ENCODE assay signal across 8 cellular contexts in genomic region chr9:127786773-127787123, GRCh38. TPM values are rescaled to one million over a fixed set of nuclear protein-coding genes. Genes with fewer than 3 reads are reported as not detected.
DNase-seq lines count a peak whose midpoint lies in the region; ATAC-seq and TF ChIP-seq lines count a peak whose summit lies in the region.

No MANE protein-coding gene starts in this region.

- TF ChIP-seq CTCF in LNCAP (IDR thresholded peaks at IDR 0.05) (peak; percentile 63), nephron (IDR thresholded peaks at IDR 0.05; ENCODE audit: unreplicated experiment in 3 of 3) (peak; percentile 36 to 55 (median 39))

- H3K9me3 ChIP-seq in BLaER1 = no peaks in the 10 kb centered on the region

- H3K4me1 ChIP-seq in BLaER1 = peaks cover 79% of the 10 kb centered on the region

- ATAC-seq in HG02870 (IDR thresholded peaks at IDR 0.05; ENCODE audit: unreplicated experiment) = no peak

- H3K27ac Mint-ChIP-seq in dendritic cell treated with granulocyte-macrophage colony-stimulating factor and Interleukin-4, amounts not matched to agents 40 ng/mL and 50 ng/mL, for 4 days = peak overlapping the region; percentile 83
- peak overlapping the region; percentile 75 to 93 (median 91) for H3K27ac Mint-ChIP-seq in nephron

- H3K4me1 Mint-ChIP-seq in dendritic cell treated with granulocyte-macrophage colony-stimulating factor and Interleukin-4, amounts not matched to agents 40 ng/mL and 50 ng/mL, for 4 days (ENCODE audit: low read depth) = peaks cover 66% of the 10 kb centered on the region
- H3K4me1 Mint-ChIP-seq in nephron = peaks cover 8% of the 10 kb centered on the region

- no peaks in the 10 kb centered on the region for H3K9me3 Mint-ChIP-seq in dendritic cell treated with granulocyte-macrophage colony-stimulating factor and Interleukin-4, amounts not matched to agents 40 ng/mL and 50 ng/mL, for 4 days
- no peaks in the 10 kb centered on the region for H3K9me3 Mint-ChIP-seq in nephron

- peak overlapping the region; percentile 97 for H3K4me3 Mint-ChIP-seq in dendritic cell treated with granulocyte-macrophage colony-stimulating factor and Interleukin-4, amounts not matched to agents 40 ng/mL and 50 ng/mL, for 4 days
- H3K4me3 Mint-ChIP-seq in nephron = peak overlapping the region; percentile 96 to 98 (median 97)

- H3K27me3 ChIP-seq in BLaER1 = no peaks in the 10 kb centered on the region

- H3K36me3 ChIP-seq in BLaER1 = peaks cover 49% of the 10 kb centered on the region

- peaks cover 55% of the 10 kb centered on the region for H4K20me1 ChIP-seq in BLaER1

- H3K27me3 Mint-ChIP-seq in dendritic cell treated with granulocyte-macrophage colony-stimulating factor and Interleukin-4, amounts not matched to agents 40 ng/mL and 50 ng/mL, for 4 days = no peaks in the 10 kb centered on the region
- H3K27me3 Mint-ChIP-seq in nephron (ENCODE audit: low read depth) = no peaks in the 10 kb centered on the region

- peak overlapping the region; percentile 92 for H3K4me2 ChIP-seq in BLaER1

- intact Hi-C loops in dendritic cell treated with granulocyte-macrophage colony-stimulating factor and Interleukin-4, amounts not matched to agents 40 ng/mL and 50 ng/mL, for 4 days (cut with micrococcal nuclease) = loop anchor here (2.0 to 5.0 kb wide), 3 partner anchors 16 to 131 kb away; partner anchors contain the start of genes FPGS and ST6GALNAC4

- H3K27ac ChIP-seq in BLaER1 = peak overlapping the region; percentile 98

- DNase-seq in NCI-H1417 treated with DMSO at 0.1 percent for 48 hours (lab: John Stamatoyannopoulos, UW) = no peak
- no peak for DNase-seq in A172 (ENCODE audit: low spot score)
- DNase-seq in nucleus accumbens (lab: John Stamatoyannopoulos, UW) = no peak

- H3K9ac ChIP-seq in BLaER1 = peak overlapping the region; percentile 98

- peak overlapping the region; percentile 96 for H3K4me3 ChIP-seq in BLaER1

- H3K36me3 Mint-ChIP-seq in dendritic cell treated with granulocyte-macrophage colony-stimulating factor and Interleukin-4, amounts not matched to agents 40 ng/mL and 50 ng/mL, for 4 days (ENCODE audit: low read depth) = peaks cover 60% of the 10 kb centered on the region
- H3K36me3 Mint-ChIP-seq in nephron (ENCODE audit: low read depth) = peaks cover 43% of the 10 kb centered on the region

RNA-seq across cellular contexts. Expression of gene CDK9, which starts 0.9 kb away (rescaled TPM):
- total RNA-seq in A172 (2014; rRNA removed; shearing (Covaris generic)) = 36.9 and 61.3 TPM in 2 replicates

RNA-seq across cellular contexts. Expression of gene SH2D3C, which starts 8.3 kb away (rescaled TPM):
- total RNA-seq in A172 (2014; rRNA removed; shearing (Covaris generic)) = 1.7 and 2.1 TPM in 2 replicates

RNA-seq across cellular contexts. Expression of gene FPGS, which starts 15.9 kb away (rescaled TPM):
- total RNA-seq in A172 (2014; rRNA removed; shearing (Covaris generic)) = 146 and 147 TPM in 2 replicates

RNA-seq across cellular contexts. Expression of gene TOR2A, which starts 51.7 kb away (rescaled TPM):
- total RNA-seq in A172 (2014; rRNA removed; shearing (Covaris generic)) = 12.7 and 16.3 TPM in 2 replicates
